9 cellular contexts compared by ENCODE assay signal in the genomic region with DNA sequence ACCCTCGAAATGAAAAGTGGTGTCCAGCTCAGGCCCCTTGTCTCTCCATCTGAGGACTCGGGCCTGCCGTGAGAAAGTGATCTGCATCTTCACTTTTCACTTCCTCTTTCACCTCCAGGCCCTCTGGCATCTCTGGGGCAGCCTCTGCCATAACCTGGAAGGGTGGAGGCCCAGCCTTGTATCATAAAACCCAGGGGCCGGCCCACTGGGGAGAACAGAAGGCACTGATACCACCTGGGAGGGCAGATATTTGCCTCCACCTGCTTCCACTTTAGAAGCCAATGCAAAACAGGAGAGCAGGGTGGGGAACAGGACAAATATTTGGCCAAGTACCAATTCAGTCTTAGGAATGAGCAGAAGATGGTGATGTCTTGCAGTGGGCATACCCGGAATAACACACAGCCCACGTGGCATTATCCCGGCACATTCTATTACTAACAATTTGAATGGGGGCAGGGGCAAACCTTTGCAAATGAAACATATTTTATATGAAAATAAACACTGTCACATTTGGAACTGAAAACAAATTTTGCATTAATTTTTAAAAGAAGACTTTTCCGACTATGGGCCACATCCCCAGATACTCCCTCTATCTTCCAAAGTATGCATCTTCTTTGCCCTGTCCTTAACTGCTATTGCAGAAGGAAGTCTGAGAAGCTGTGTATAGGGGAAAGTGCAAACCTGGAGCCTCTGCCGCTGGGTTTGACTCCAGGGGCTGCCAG.
DNase-seq lines count a peak whose midpoint lies in the region; ATAC-seq and TF ChIP-seq lines count a peak whose summit lies in the region.
"Had no signal": no experiment of that assay in that cellular context is flagged by ENCODE, and none has a peak within 500 bp of the region (broad histone marks: within the 10 kb centered on the region; RNA-seq: fewer than 3 reads in every experiment).

No MANE protein-coding gene starts in this region.

- no peaks in the 10 kb centered on the region for H3K27me3 ChIP-seq in stomach

- peak overlapping the region in 3 of 5 donors; percentile 56 to 79 (median 77) for H3K27ac ChIP-seq in stomach
- H3K27ac ChIP-seq: parathyroid adenoma had no signal

- WGBS in stomach, 5 donors: 58 to 75% (median 65%) methylated on average over 9 of the region's 9 CpGs

- intact Hi-C loops in stomach (cut with DNase I; ENCODE audit: low total_unique reads): no loop called here

- peaks cover 22 to 42% (median 37%) of the 10 kb centered on the region in 4 donors for H3K4me1 ChIP-seq in stomach

- TF ChIP-seq CTCF in stomach (IDR thresholded peaks at IDR 0.05): no peak

- peak; percentile 75 for ATAC-seq in GM21423 (IDR thresholded peaks at IDR 0.05; ENCODE audit: unreplicated experiment)
- peak; percentile 73 for ATAC-seq in HG03521 (IDR thresholded peaks at IDR 0.05; ENCODE audit: unreplicated experiment)

- no peak for TF ChIP-seq POLR2A in stomach (IDR thresholded peaks at IDR 0.05)

- no peaks in the 10 kb centered on the region for H3K9me3 ChIP-seq in stomach

- no peak for TF ChIP-seq EP300 in stomach (IDR thresholded peaks at IDR 0.05)

- H3K36me3 ChIP-seq in stomach: no peaks in the 10 kb centered on the region

- DNase-seq in EH (ENCODE audit: low read depth) (peak; percentile 11), cerebellum (ENCODE audit: low spot score) (peak; percentile 81), stomach (no peak), T1000 (lab: John Stamatoyannopoulos, UW) (no peak), kidney glomerular epithelial cell (lab: John Stamatoyannopoulos, UW) (no peak), NCI-H2196 (lab: John Stamatoyannopoulos, UW; ENCODE audit: unreplicated experiment) (no peak)

- H3K4me3 ChIP-seq in stomach: no peak overlapping the region

Comparison
In these comparisons a context has a peak if more than half of its experiments do, and no peak if none do; other contexts are left out.
1. DNase-seq: peak in EH (single experiment) and cerebellum (single experiment); none in stomach (single experiment), T1000 (single experiment), kidney glomerular epithelial cell (single experiment) and NCI-H2196 (single experiment).